12 cellular contexts compared by ENCODE assay signal in genomic region chr7:140518370-140519006, GRCh38. TPM values are rescaled to one million over a fixed set of nuclear protein-coding genes. Genes with fewer than 3 reads are reported as not detected.
DNase-seq lines count a peak whose midpoint lies in the region; ATAC-seq and TF ChIP-seq lines count a peak whose summit lies in the region.
"Had no signal": no experiment of that assay in that cellular context is flagged by ENCODE, and none has a peak within 500 bp of the region (broad histone marks: within the 10 kb centered on the region; RNA-seq: fewer than 3 reads in every experiment).

No MANE protein-coding gene starts in this region.

- no peak overlapping the region for H3K4me3 Mint-ChIP-seq in memory B cell
- H3K4me3 Mint-ChIP-seq: activated CD4-positive, alpha-beta T cell treated with anti-CD3 and anti-CD28 coated beads, Interleukin-2, amount 10 ng/mL, durations not matched to agents 24 days and 14 days; activated T-cell treated with anti-CD3 and anti-CD28 coated beads, Interleukin-2, amount 50 U/mL, for 4 hours had no signal

- no peak for ATAC-seq in memory B cell (ENCODE audit: low read depth)
- no peak for ATAC-seq in activated CD4-positive, CD25-positive, alpha-beta regulatory T cell treated with anti-CD3 and anti-CD28 coated beads, Interleukin-2, amount 50 U/mL, for 24 hours

- H3K9ac ChIP-seq in HUES64 (ENCODE audit: low read depth, low read length): no peak overlapping the region

- H3K36me3 Mint-ChIP-seq in memory B cell: no peaks in the 10 kb centered on the region

- peak overlapping the region; percentile 62 for H3K27ac Mint-ChIP-seq in memory B cell
- H3K27ac Mint-ChIP-seq: activated CD4-positive, alpha-beta T cell treated with anti-CD3 and anti-CD28 coated beads, Interleukin-2, amount 10 ng/mL, durations not matched to agents 24 days and 14 days had no signal

- H3K27me3 Mint-ChIP-seq in memory B cell: peaks cover 8% of the 10 kb centered on the region

- TF ChIP-seq POLR2A in stomach (IDR thresholded peaks at IDR 0.05): no peak

- TF ChIP-seq EP300 in stomach (IDR thresholded peaks at IDR 0.05): no peak

- no peaks in the 10 kb centered on the region for H3K9me3 Mint-ChIP-seq in memory B cell
- H3K9me3 Mint-ChIP-seq: activated CD4-positive, alpha-beta T cell treated with anti-CD3 and anti-CD28 coated beads, Interleukin-2, amount 10 ng/mL, durations not matched to agents 24 days and 14 days; activated T-cell treated with anti-CD3 and anti-CD28 coated beads, Interleukin-2, amount 50 U/mL, for 4 hours had no signal

- H3K27me3 ChIP-seq in HUES64 (ENCODE audit: insufficient read depth, low read length) (no peaks in the 10 kb centered on the region), stomach (no peaks in the 10 kb centered on the region)

- H3K4me1 Mint-ChIP-seq in memory B cell: peaks cover 4% of the 10 kb centered on the region

- intact Hi-C loops in stomach (cut with DNase I; ENCODE audit: low total_unique reads): loop anchor here (5.0 kb wide), 1 partner anchor 134 kb away; no protein-coding TSS in a partner anchor

- WGBS in HUES64: 72% methylated on average over 15 of the region's 15 CpGs
- WGBS in stomach, 5 donors: 79 to 92% (median 90%) methylated on average over 15 of the region's 15 CpGs

- H3K36me3 ChIP-seq in HUES64 (ENCODE audit: insufficient read depth, low read length): no peaks in the 10 kb centered on the region
- peaks cover 0 to 22% (median 5%) of the 10 kb centered on the region in 4 donors for H3K36me3 ChIP-seq in stomach

- DNase-seq in coronary artery (ENCODE audit: low spot score): no peak
- DNase-seq in memory B cell (ENCODE audit: low spot score in 2 of 2): no peak
- no peak for DNase-seq in stomach
- DNase-seq in glomerular visceral epithelial cell (ENCODE audit: extremely low spot score): no peak
- DNase-seq in NCI-H2107 treated with DMSO at 0.1 percent for 48 hours (lab: John Stamatoyannopoulos, UW; ENCODE audit: unreplicated experiment): no peak
- no peak for DNase-seq in SHP77 treated with DMSO at 0.1 percent for 48 hours (lab: John Stamatoyannopoulos, UW)

- H3K4me1 ChIP-seq in HUES64 (ENCODE audit: insufficient read depth, low read length) (peaks cover 11% of the 10 kb centered on the region; the same call in 1 of the 2 replicates), stomach (peaks cover 0 to 11% (median 4%) of the 10 kb centered on the region in 4 donors)

- H3K9me3 ChIP-seq in HUES64 (ENCODE audit: insufficient read depth, low read depth, low read length) (no peaks in the 10 kb centered on the region), stomach (no peaks in the 10 kb centered on the region)

- TF ChIP-seq CTCF in coronary artery (IDR thresholded peaks at IDR 0.05) (no peak), stomach (IDR thresholded peaks at IDR 0.05) (no peak)

- H3K4me3 ChIP-seq in HUES64 (ENCODE audit: low read length) (no peak overlapping the region), coronary artery (peak overlapping the region; percentile 22), stomach (no peak overlapping the region)
- H3K4me3 ChIP-seq: GM12878 had no signal

- peak overlapping the region; percentile 46 for H3K27ac ChIP-seq in HUES64 (ENCODE audit: low read depth, low read length)
- peak overlapping the region in 1 of 2 donors; percentile 70 for H3K27ac ChIP-seq in coronary artery
- peak overlapping the region in 4 of 5 donors; percentile 3 to 46 (median 34) for H3K27ac ChIP-seq in stomach
- H3K27ac ChIP-seq: HL-60 had no signal

RNA-seq across cellular contexts. Expression of gene MKRN1, which starts 39.2 kb away (rescaled TPM):
- polyA plus RNA-seq in HUES64 (2013, experiment 1 of 2): 45.8 TPM
- polyA plus RNA-seq in HUES64 (2013, experiment 2 of 2): 51.1 TPM
- 100 to 1,000 TPM in 1 of 5 donors, 10 to 100 TPM in 4; 21.0 to 102 (median 73.9) TPM for total RNA-seq in stomach
- polyA plus RNA-seq in stomach: 10 to 100 TPM; 35.2 to 57.4 (median 42.1) TPM
